Comparison of ENCODE assay signal across 23 cellular contexts in the genomic region with DNA sequence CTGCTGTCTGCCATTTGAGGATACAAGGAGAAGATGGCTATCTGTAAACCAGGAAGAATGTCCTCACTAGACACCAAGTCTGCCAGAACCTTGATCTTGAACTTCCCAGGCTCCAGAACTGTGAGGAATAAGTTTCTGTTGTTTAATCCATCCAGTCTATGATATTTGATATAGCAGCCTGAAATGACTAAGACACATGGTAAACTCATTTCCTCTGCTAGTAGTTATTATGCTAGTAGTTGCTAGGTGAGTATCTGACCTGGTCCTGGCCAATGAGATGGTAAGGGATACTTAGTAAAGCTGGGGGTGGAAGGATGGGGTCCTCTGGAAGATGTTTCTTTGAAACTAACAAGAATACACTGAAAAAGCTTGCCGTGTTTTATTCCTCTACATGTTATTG.
DNase-seq lines count a peak whose midpoint lies in the region; ATAC-seq, FAIRE-seq and TF ChIP-seq lines count a peak whose summit lies in the region.
"Had no signal": no experiment of that assay in that cellular context is flagged by ENCODE, and none has a peak within 500 bp of the region (broad histone marks: within the 10 kb centered on the region; RNA-seq: fewer than 3 reads in every experiment).

No MANE protein-coding gene starts in this region.

- H3K27me3 ChIP-seq in bronchial epithelial cell (ENCODE audit: control insufficient read depth, insufficient read depth, low read length) = no peaks in the 10 kb centered on the region
- H3K27me3 ChIP-seq: BLaER1 treated with 17β-estradiol and CSF1 and Interleukin-3, amounts not matched to agents 10 nM and 100 nM had no signal

- peak; percentile 5 for DNase-seq in DMS53 (lab: John Stamatoyannopoulos, UW)
- no peak for DNase-seq in DMS53 treated with DMSO at 0.1 percent for 48 hours (lab: John Stamatoyannopoulos, UW; ENCODE audit: unreplicated experiment)
- DNase-seq in HT1080 (ENCODE audit: low read depth) = peak; percentile 86
- DNase-seq in M059J (ENCODE audit: low read depth) = peak; percentile 28
- peak; percentile 48 for DNase-seq in bronchial epithelial cell (ENCODE audit: low read depth)
- no peak for DNase-seq in activated CD8-positive, alpha-beta memory T cell treated with anti-CD3 and anti-CD28 coated beads for 24 hours
- DNase-seq in SW480 (ENCODE audit: low spot score) = no peak
- DNase-seq: AML-193; Caco-2; CD4-positive, alpha-beta T cell; CD8-positive, alpha-beta T cell; DMS 273 treated with DMSO at 0.1 percent for 48 hours; DMS153; DMS79; DND-41; EL; GDM1 had no signal

- no peak for FAIRE-seq in bronchial epithelial cell (lab: Jason Lieb, UNC)
- FAIRE-seq: A549, GM12878, GM12892, GM18507 had no signal

- no peaks in the 10 kb centered on the region for H3K36me3 ChIP-seq in bronchial epithelial cell (ENCODE audit: control insufficient read depth, insufficient read depth, low read length)
- H3K36me3 ChIP-seq: BLaER1 treated with 17β-estradiol and CSF1 and Interleukin-3, amounts not matched to agents 10 nM and 100 nM had no signal

- no peak overlapping the region for H3K4me3 ChIP-seq in bronchial epithelial cell (ENCODE audit: low read depth, low read length)
- H3K4me3 ChIP-seq: A549; BLaER1 treated with 17β-estradiol and CSF1 and Interleukin-3, amounts not matched to agents 10 nM and 100 nM; GM12878 had no signal

- TF ChIP-seq CTCF in bronchial epithelial cell (IDR thresholded peaks at IDR 0.05; ENCODE audit: insufficient read depth, low read length, severe bottlenecking) = no peak

- no peak for ATAC-seq in GM21390 (IDR thresholded peaks at IDR 0.05; ENCODE audit: unreplicated experiment)
- ATAC-seq: A549; CD8-positive, alpha-beta T cell; GM12878 had no signal

Comparison
In these comparisons a context has a peak if more than half of its experiments do, and no peak if none do; other contexts are left out.
1. DNase-seq: peak in DMS53 (single experiment), HT1080 (single experiment), M059J (single experiment) and bronchial epithelial cell (single experiment); none in DMS53 treated with DMSO at 0.1 percent for 48 hours (single experiment), activated CD8-positive, alpha-beta memory T cell treated with anti-CD3 and anti-CD28 coated beads for 24 hours (single experiment) and SW480 (single experiment).